In the genomic region with DNA sequence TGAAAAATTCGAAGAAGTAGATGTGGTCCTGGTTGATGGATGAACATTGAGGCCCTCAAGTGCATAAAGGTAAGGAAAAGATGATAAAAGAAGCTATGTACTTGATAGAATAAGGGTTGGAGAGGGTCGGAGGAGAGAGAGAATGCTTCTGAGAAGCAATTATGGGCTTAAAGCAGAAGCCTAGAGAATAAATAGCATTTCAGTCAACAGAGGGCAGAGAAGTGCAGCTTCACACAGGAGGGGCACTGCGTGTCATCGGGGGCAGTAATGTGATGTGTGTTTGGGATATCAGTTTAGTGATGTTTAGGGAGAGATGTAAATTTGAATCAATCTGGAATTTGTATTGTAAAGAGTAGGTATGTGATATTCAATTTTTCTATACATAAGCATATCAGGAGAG, we compare ENCODE assay signal across 20 cellular contexts.
"Had no signal": no experiment of that assay in that cellular context is flagged by ENCODE, and none has a peak within 500 bp of the region (broad histone marks: within the 10 kb centered on the region; RNA-seq: fewer than 3 reads in every experiment).

No MANE protein-coding gene starts in this region.

- H3K36me3 Mint-ChIP-seq: activated CD8-positive, alpha-beta memory T cell treated with anti-CD3 and anti-CD28 coated beads, Interleukin-2, amount 10 ng/mL, durations not matched to agents 7 days and 5 days; activated naive CD4-positive, alpha-beta T cell treated with anti-CD3 and anti-CD28 coated beads, Interleukin-2, amount 10 ng/mL, durations not matched to agents 7 days and 5 days; natural killer cell treated with Interleukin-12 subunit alpha and Interleukin-12 subunit beta and Interleukin-15 and Interleukin-18, amount 100 ng/mL, for 72 hours had no signal

- H3K9me3 Mint-ChIP-seq: activated CD4-positive, alpha-beta T cell treated with anti-CD3 and anti-CD28 coated beads, Interleukin-2, amount 10 ng/mL, durations not matched to agents 7 days and 5 days; activated naive CD4-positive, alpha-beta T cell treated with anti-CD3 and anti-CD28 coated beads, Interleukin-2, amount 10 ng/mL, durations not matched to agents 7 days and 5 days; natural killer cell treated with Interleukin-12 subunit alpha and Interleukin-12 subunit beta and Interleukin-15 and Interleukin-18, amount 100 ng/mL, for 72 hours; stimulated activated naive CD8-positive, alpha-beta T cell treated with anti-CD3 and anti-CD28 coated beads, Interleukin-15, Interleukin-2, amounts not matched to agents 100 ng/mL and 50 ng/mL, for 24 hours had no signal

- H3K27me3 Mint-ChIP-seq: activated CD4-positive, alpha-beta T cell treated with anti-CD3 and anti-CD28 coated beads, Interleukin-2, amount 10 ng/mL, durations not matched to agents 7 days and 5 days; activated CD8-positive, alpha-beta memory T cell treated with anti-CD3 and anti-CD28 coated beads, Interleukin-2, amount 10 ng/mL, durations not matched to agents 7 days and 5 days; activated CD8-positive, alpha-beta T cell treated with anti-CD3 and anti-CD28 coated beads for 36 hours; activated naive CD4-positive, alpha-beta T cell treated with anti-CD3 and anti-CD28 coated beads, Interleukin-2, amount 10 ng/mL, durations not matched to agents 7 days and 5 days; natural killer cell treated with Interleukin-12 subunit alpha and Interleukin-12 subunit beta and Interleukin-15 and Interleukin-18, amount 100 ng/mL, for 72 hours; stimulated activated naive CD8-positive, alpha-beta T cell treated with anti-CD3 and anti-CD28 coated beads, Interleukin-15, Interleukin-2, amounts not matched to agents 100 ng/mL and 50 ng/mL, for 24 hours had no signal

- H3K9me3 ChIP-seq: pancreas, thyroid gland, upper lobe of right lung had no signal

- DNase-seq: activated CD4-positive, alpha-beta T cell treated with anti-CD3 and anti-CD28 coated beads, Interleukin-2, amount 10 ng/mL, durations not matched to agents 7 days and 5 days; activated CD8-positive, alpha-beta memory T cell treated with anti-CD3 and anti-CD28 coated beads, Interleukin-2, amount 10 ng/mL, durations not matched to agents 7 days and 5 days; activated CD8-positive, alpha-beta T cell treated with anti-CD3 and anti-CD28 coated beads for 36 hours; activated effector memory CD4-positive, alpha-beta T cell treated with anti-CD3 and anti-CD28 coated beads, Interleukin-2, amount 50 U/mL, for 16 hours; activated naive CD4-positive, alpha-beta T cell treated with anti-CD3 and anti-CD28 coated beads, Interleukin-2, amount 10 ng/mL, durations not matched to agents 7 days and 5 days; activated T-cell treated with anti-CD3 and anti-CD28 coated beads for 4 hours; cortex of kidney; heart right ventricle; islet precursor cell; left cardiac atrium; pancreas; right cardiac atrium; stimulated activated CD4-positive, alpha-beta T cell treated with anti-CD3 and anti-CD28 coated beads, Interleukin-1b, Interleukin-23, amount 100 ng/mL, for 48 hours; substantia nigra; T1000; thyroid gland; upper lobe of right lung had no signal

- H3K4me3 Mint-ChIP-seq: activated CD4-positive, alpha-beta T cell treated with anti-CD3 and anti-CD28 coated beads, Interleukin-2, amount 10 ng/mL, durations not matched to agents 7 days and 5 days; activated CD8-positive, alpha-beta memory T cell treated with anti-CD3 and anti-CD28 coated beads, Interleukin-2, amount 10 ng/mL, durations not matched to agents 7 days and 5 days; activated CD8-positive, alpha-beta T cell treated with anti-CD3 and anti-CD28 coated beads for 36 hours; activated naive CD4-positive, alpha-beta T cell treated with anti-CD3 and anti-CD28 coated beads, Interleukin-2, amount 10 ng/mL, durations not matched to agents 7 days and 5 days; natural killer cell treated with Interleukin-12 subunit alpha and Interleukin-12 subunit beta and Interleukin-15 and Interleukin-18, amount 100 ng/mL, for 72 hours; stimulated activated naive CD8-positive, alpha-beta T cell treated with anti-CD3 and anti-CD28 coated beads, Interleukin-15, Interleukin-2, amounts not matched to agents 100 ng/mL and 50 ng/mL, for 24 hours had no signal

- H3K27ac Mint-ChIP-seq: activated CD4-positive, alpha-beta T cell treated with anti-CD3 and anti-CD28 coated beads, Interleukin-2, amount 10 ng/mL, durations not matched to agents 7 days and 5 days; activated CD8-positive, alpha-beta memory T cell treated with anti-CD3 and anti-CD28 coated beads, Interleukin-2, amount 10 ng/mL, durations not matched to agents 7 days and 5 days; activated CD8-positive, alpha-beta T cell treated with anti-CD3 and anti-CD28 coated beads for 36 hours; activated naive CD4-positive, alpha-beta T cell treated with anti-CD3 and anti-CD28 coated beads, Interleukin-2, amount 10 ng/mL, durations not matched to agents 7 days and 5 days; natural killer cell treated with Interleukin-12 subunit alpha and Interleukin-12 subunit beta and Interleukin-15 and Interleukin-18, amount 100 ng/mL, for 72 hours; stimulated activated naive CD8-positive, alpha-beta T cell treated with anti-CD3 and anti-CD28 coated beads, Interleukin-15, Interleukin-2, amounts not matched to agents 100 ng/mL and 50 ng/mL, for 24 hours had no signal

- H3K4me1 Mint-ChIP-seq: activated CD4-positive, alpha-beta T cell treated with anti-CD3 and anti-CD28 coated beads, Interleukin-2, amount 10 ng/mL, durations not matched to agents 7 days and 5 days; activated CD8-positive, alpha-beta memory T cell treated with anti-CD3 and anti-CD28 coated beads, Interleukin-2, amount 10 ng/mL, durations not matched to agents 7 days and 5 days; activated naive CD4-positive, alpha-beta T cell treated with anti-CD3 and anti-CD28 coated beads, Interleukin-2, amount 10 ng/mL, durations not matched to agents 7 days and 5 days had no signal

- H3K4me1 ChIP-seq: pancreas, thyroid gland, upper lobe of right lung had no signal

- H3K27me3 ChIP-seq: heart right ventricle, pancreas, thyroid gland, upper lobe of right lung had no signal

- H3K27ac ChIP-seq: pancreas, skin epidermis, thyroid gland, upper lobe of right lung had no signal

- ATAC-seq: activated CD8-positive, alpha-beta memory T cell treated with anti-CD3 and anti-CD28 coated beads, Interleukin-2, amount 10 ng/mL, durations not matched to agents 7 days and 5 days; activated CD8-positive, alpha-beta T cell treated with anti-CD3 and anti-CD28 coated beads for 36 hours; heart right ventricle; left cardiac atrium; natural killer cell treated with Interleukin-12 subunit alpha and Interleukin-12 subunit beta and Interleukin-15 and Interleukin-18, amount 100 ng/mL, for 72 hours; right cardiac atrium; upper lobe of right lung had no signal

- H3K4me3 ChIP-seq: heart right ventricle, pancreas, skin epidermis, thyroid gland, upper lobe of right lung had no signal

- H3K36me3 ChIP-seq: heart right ventricle, pancreas, thyroid gland, upper lobe of right lung had no signal
